1 cellular context compared by ENCODE assay signal in genomic region chr7:125648543-125648942, GRCh38.
TF ChIP-seq lines count a peak whose summit lies in the region.

No MANE protein-coding gene starts in this region.

TF ChIP-seq in GM23338, 12 proteins besides CTCF, POLR2A, EP300 and RAD21 (continued from another document):
- TF ChIP-seq ETS1 (IDR thresholded peaks at IDR 0.05) (no peak), EZH2phosphoT487 (IDR thresholded peaks at IDR 0.05; ENCODE audit: unreplicated experiment) (no peak), JUNB (IDR thresholded peaks at IDR 0.05; ENCODE audit: unreplicated experiment) (no peak), NANOG (IDR thresholded peaks at IDR 0.05; ENCODE audit: borderline replicate concordance) (no peak)
